ENCODE assay signal across 9 cellular contexts in the genomic region with DNA sequence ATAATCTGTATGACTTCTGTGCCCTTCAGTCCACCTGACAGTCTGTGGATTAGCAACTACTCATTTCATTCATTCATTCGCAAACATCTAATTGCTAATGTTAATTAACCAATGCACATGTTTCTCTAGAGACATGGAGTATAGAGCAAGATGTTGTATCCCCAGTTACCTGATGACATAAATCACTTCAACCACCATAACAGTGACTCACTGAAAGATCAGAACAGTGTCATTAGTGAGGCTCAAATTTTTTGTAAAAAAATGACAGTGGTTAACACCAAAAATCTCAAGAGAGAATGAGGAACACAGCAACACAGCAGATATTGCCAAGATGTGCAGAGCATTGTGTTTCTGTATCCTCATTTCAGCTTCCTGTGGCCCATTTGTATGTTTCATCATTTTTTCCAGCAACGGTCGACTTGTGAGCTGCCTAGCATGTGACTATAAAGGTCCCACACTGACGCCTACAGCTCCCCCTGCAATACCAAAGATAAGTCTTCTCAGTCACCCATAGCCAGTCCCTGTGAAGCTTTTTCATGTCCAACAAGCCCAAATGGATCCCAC. TPM values are rescaled to one million over a fixed set of nuclear protein-coding genes. Genes with fewer than 3 reads are reported as not detected.
DNase-seq lines count a peak whose midpoint lies in the region; ATAC-seq and TF ChIP-seq lines count a peak whose summit lies in the region.
"Had no signal": no experiment of that assay in that cellular context is flagged by ENCODE, and none has a peak within 500 bp of the region (broad histone marks: within the 10 kb centered on the region; RNA-seq: fewer than 3 reads in every experiment).

No MANE protein-coding gene starts in this region.

- 0 out of 2 replicates have a peak, but pooled peaks cover 5% of the 10 kb centered on the region for H3K9me3 ChIP-seq in MG63

- no peaks in the 10 kb centered on the region for H3K27me3 ChIP-seq in MG63

- TF ChIP-seq CTCF in AG10803 (conservative IDR thresholded peaks at IDR 0.05; ENCODE audit: low read length) (no peak), coronary artery (IDR thresholded peaks at IDR 0.05) (no peak)

- peak; percentile 32 for ATAC-seq in GM18907 (IDR thresholded peaks at IDR 0.05; ENCODE audit: unreplicated experiment)
- ATAC-seq in GM21737 (IDR thresholded peaks at IDR 0.05; ENCODE audit: unreplicated experiment) = no peak
- ATAC-seq in HG03025 (IDR thresholded peaks at IDR 0.05; ENCODE audit: low FRiP score, unreplicated experiment) = no peak

- H3K4me3 ChIP-seq in AG10803 (ENCODE audit: low read length) = no peak overlapping the region
- no peak overlapping the region for H3K4me3 ChIP-seq in coronary artery
- no peak overlapping the region for H3K4me3 ChIP-seq in MG63

- DNase-seq in AG10803 (ENCODE audit: low read depth) = peak; percentile 82
- peak; percentile 97 to 100 for DNase-seq in NOMO-1 (lab: John Stamatoyannopoulos, UW; ENCODE audit: unreplicated experiment in 2 of 2)
- no peak for DNase-seq in coronary artery (ENCODE audit: low spot score)
- DNase-seq in C1 segment of cervical spinal cord (lab: John Stamatoyannopoulos, UW) = no peak
- DNase-seq in MG63 = no peak
- DNase-seq: NCI-H1092 had no signal

- H3K27ac ChIP-seq in coronary artery = peak overlapping the region; percentile 16 to 23

- no peaks in the 10 kb centered on the region for H3K36me3 ChIP-seq in MG63

RNA-seq across cellular contexts. Expression of a gene that starts 3.7 kb away (rescaled TPM):
- 2.8 and 3.2 TPM in 2 replicates for total RNA-seq in MG63 (2014; rRNA removed; shearing (Covaris generic); ENCODE audit: low replicate concordance)

RNA-seq across cellular contexts. Expression of a gene that starts 29.2 kb away (rescaled TPM):
- total RNA-seq in MG63 (2014; rRNA removed; shearing (Covaris generic); ENCODE audit: low replicate concordance) = not detected in 2 replicates

Comparison
In these comparisons a context has a peak if more than half of its experiments do, and no peak if none do; other contexts are left out.
1. DNase-seq: peak in AG10803 (single experiment) and NOMO-1 (2 of 2); none in coronary artery (single experiment), C1 segment of cervical spinal cord (0 of 14) and MG63 (single experiment).